Comparison of ENCODE assay signal across 1 cellular context in genomic region chr7:76089865-76090495, GRCh38.
TF ChIP-seq lines count a peak whose summit lies in the region.

No MANE protein-coding gene starts in this region.

TF ChIP-seq in WTC11, 78 proteins besides CTCF, POLR2A, EP300 and RAD21 (continued from another document):
- TF ChIP-seq AR (CRISPR knock-in tag; IDR thresholded peaks at IDR 0.05), result no peak
- no peak for TF ChIP-seq E2F4 (CRISPR knock-in tag; IDR thresholded peaks at IDR 0.05; ENCODE audit: borderline replicate concordance, low read depth)
- TF ChIP-seq ZNF396 (CRISPR knock-in tag; IDR thresholded peaks at IDR 0.05; ENCODE audit: borderline replicate concordance), result no peak
- TF ChIP-seq IRF1 (CRISPR knock-in tag; IDR thresholded peaks at IDR 0.05), result no peak
- TF ChIP-seq MAX (CRISPR knock-in tag; IDR thresholded peaks at IDR 0.05), result no peak
- TF ChIP-seq ZNF532 (CRISPR knock-in tag; IDR thresholded peaks at IDR 0.05; ENCODE audit: borderline replicate concordance), result no peak
- TF ChIP-seq FOXP1 (CRISPR knock-in tag; IDR thresholded peaks at IDR 0.05; ENCODE audit: borderline replicate concordance), result no peak
